8 cellular contexts compared by ENCODE assay signal in genomic region chr20:49979030-49979832, GRCh38. TPM values are rescaled to one million over a fixed set of nuclear protein-coding genes. Genes with fewer than 3 reads are reported as not detected.
DNase-seq lines count a peak whose midpoint lies in the region; ATAC-seq and TF ChIP-seq lines count a peak whose summit lies in the region.

No MANE protein-coding gene starts in this region.

- 58% methylated on average over 8 of the region's 37 CpGs for WGBS in right lobe of liver (ENCODE audit: insufficient coverage, low coverage, low lambda C conversion rate, missing lambda C conversion rate)

- no peaks in the 10 kb centered on the region for H3K36me3 ChIP-seq in right lobe of liver

- TF ChIP-seq CTCF in GM12873 (IDR thresholded peaks at IDR 0.05; ENCODE audit: insufficient read depth, low read depth, low read length, missing control alignments): peak; percentile 99
- TF ChIP-seq CTCF in right lobe of liver (IDR thresholded peaks at IDR 0.05): peak; percentile 98 to 99 (median 98)

- H3K9me3 Mint-ChIP-seq in central memory CD8-positive, alpha-beta T cell: no peaks in the 10 kb centered on the region

- peak; percentile 50 to 56 for ATAC-seq in activated CD4-positive, CD25-positive, alpha-beta regulatory T cell treated with anti-CD3 and anti-CD28 coated beads, Interleukin-2, amount 50 U/mL, for 24 hours
- peak; percentile 33 for ATAC-seq in central memory CD8-positive, alpha-beta T cell (replicated peaks; ENCODE audit: extremely low read depth, poor library complexity, severe bottlenecking)
- ATAC-seq in right lobe of liver (peak; percentile 60 to 71 (median 71)), GM21717 (IDR thresholded peaks at IDR 0.05; ENCODE audit: unreplicated experiment) (no peak), GM18505 (IDR thresholded peaks at IDR 0.05; ENCODE audit: unreplicated experiment) (no peak)

- H3K27me3 ChIP-seq in right lobe of liver: no peaks in the 10 kb centered on the region

- H3K9me3 ChIP-seq in right lobe of liver: no peaks in the 10 kb centered on the region

- H3K4me3 ChIP-seq in right lobe of liver: peak overlapping the region in 2 of 3 donors; percentile 12 to 24

- H3K4me1 ChIP-seq in right lobe of liver: peaks cover 0 to 19% (median 3%) of the 10 kb centered on the region in 4 donors

- H3K4me3 Mint-ChIP-seq in central memory CD8-positive, alpha-beta T cell: no peak overlapping the region

- H3K4me1 Mint-ChIP-seq in central memory CD8-positive, alpha-beta T cell: peaks cover 7% of the 10 kb centered on the region

- peaks cover 15% of the 10 kb centered on the region for H3K36me3 Mint-ChIP-seq in central memory CD8-positive, alpha-beta T cell (ENCODE audit: insufficient read depth)

- no peaks in the 10 kb centered on the region for H3K27me3 Mint-ChIP-seq in central memory CD8-positive, alpha-beta T cell

- DNase-seq in NCI-H1092 treated with DMSO at 0.1 percent for 48 hours (lab: John Stamatoyannopoulos, UW) (peak; percentile 14), right lobe of liver (peak; percentile 48 to 61 (median 52))
- DNase-seq in central memory CD8-positive, alpha-beta T cell (ENCODE audit: low spot score in 2 of 2): peak; percentile 44 to 66
- peak in 2 of 3 donors; percentile 42 to 68 for DNase-seq in stimulated activated CD4-positive, alpha-beta T cell treated with anti-CD3 and anti-CD28 coated beads, TNF-alpha, amount 100 ng/mL, for 1 hour (ENCODE audit: low read depth in 3 of 3, low spot score in 1 of 3)

- no peak overlapping the region for H3K27ac ChIP-seq in right lobe of liver

- no peak overlapping the region for H3K27ac Mint-ChIP-seq in central memory CD8-positive, alpha-beta T cell (ENCODE audit: low read depth)

- no peak for TF ChIP-seq POLR2A in right lobe of liver (IDR thresholded peaks at IDR 0.05)
- no peak for TF ChIP-seq POLR2A in GM18505 (IDR thresholded peaks at IDR 0.05; ENCODE audit: borderline replicate concordance, extremely low read depth, insufficient read depth, insufficient read length)

- intact Hi-C loops in right lobe of liver (cut with DNase I): loop anchor here in 1 of 2 donors (10.0 kb wide), 1 partner anchor 196 kb away; no protein-coding TSS in a partner anchor

RNA-seq across cellular contexts. Expression of gene SNAI1, which starts 3.5 kb away (rescaled TPM):
- 1 to 10 TPM in 4 of 6 experiments, under 1 TPM in 2; 0.73 to 1.9 (median 1.1) TPM for total RNA-seq in right lobe of liver

RNA-seq across cellular contexts. Expression of gene RNF114, which starts 43.0 kb away (rescaled TPM):
- 100 to 1,000 TPM in 1 of 6 experiments, 10 to 100 TPM in 5; 38.6 to 113 (median 44.9) TPM for total RNA-seq in right lobe of liver

Comparison
In these comparisons a context has a peak if more than half of its experiments do, and no peak if none do; other contexts are left out.
1. ATAC-seq: peak in activated CD4-positive, CD25-positive, alpha-beta regulatory T cell treated with anti-CD3 and anti-CD28 coated beads, Interleukin-2, amount 50 U/mL, for 24 hours (2 of 2), central memory CD8-positive, alpha-beta T cell (single experiment) and right lobe of liver (4 of 4); none in GM21717 (single experiment) and GM18505 (single experiment).
2. Peak in every context shown above with its lines, with median percentiles within 50 percentile points of each other: DNase-seq.